ENCODE assay signal across 1 cellular context in genomic region chr19:3505598-3506383, GRCh38.
TF ChIP-seq lines count a peak whose summit lies in the region.

FZR1 (plus strand) TSS chr19:3506311; CDS start chr19:3522990, 16,679 bp downstream.

TF ChIP-seq in HCT116, 20 proteins besides CTCF, POLR2A, EP300 and RAD21 (continued from another document):
- TF ChIP-seq SP1 (IDR thresholded peaks at IDR 0.05; ENCODE audit: low read depth): peak; percentile 83; the same call in 1 of the 2 replicates
- TF ChIP-seq CBX3 (IDR thresholded peaks at IDR 0.05; ENCODE audit: low read depth): no peak
- no peak for TF ChIP-seq ZBTB33 (IDR thresholded peaks at IDR 0.05; ENCODE audit: extremely low read depth, insufficient replicate concordance, low read length)
- TF ChIP-seq ZNF274 (IDR thresholded peaks at IDR 0.05; ENCODE audit: low read depth, low read length): no peak
- TF ChIP-seq SIN3A (IDR thresholded peaks at IDR 0.05; ENCODE audit: low read depth): peak; percentile 85; the same call in 1 of the 2 replicates
- no peak; the same call in 1 of the 2 replicates for TF ChIP-seq ZFX (IDR thresholded peaks at IDR 0.05)
- TF ChIP-seq EZH2 (IDR thresholded peaks at IDR 0.05): no peak
